Comparison of ENCODE assay signal across 12 cellular contexts in genomic region chr5:96734871-96735325, GRCh38.
A peak's percentile ranks its signal among the peaks of the same experiment; 100 is the strongest.
DNase-seq lines count a peak whose midpoint lies in the region; ATAC-seq and TF ChIP-seq lines count a peak whose summit lies in the region.
"Had no signal": no experiment of that assay in that cellular context is flagged by ENCODE, and none has a peak within 500 bp of the region (broad histone marks: within the 10 kb centered on the region; RNA-seq: fewer than 3 reads in every experiment).

No MANE protein-coding gene starts in this region.

- peak overlapping the region; percentile 48 for H3K4me3 Mint-ChIP-seq in Calu3 (ENCODE audit: low read depth, unreplicated experiment)
- no peak overlapping the region for H3K4me3 Mint-ChIP-seq in memory B cell

- in situ Hi-C loops in brain microvascular endothelial cell (cut with HindIII; ENCODE audit: low pct_ligation_motif_present, low sequenced_read_pairs) = no loop called here

- H3K36me3 Mint-ChIP-seq in Calu3 (ENCODE audit: insufficient read depth, unreplicated experiment) (peaks cover 54% of the 10 kb centered on the region), memory B cell (peaks cover 31% of the 10 kb centered on the region)

- H3K27ac Mint-ChIP-seq in Calu3 (ENCODE audit: unreplicated experiment) (peak overlapping the region; percentile 83), memory B cell (peak overlapping the region; percentile 71)

- no peak overlapping the region for H3K4me3 ChIP-seq in brain microvascular endothelial cell (ENCODE audit: low read depth, low read length)
- H3K4me3 ChIP-seq: tibial nerve had no signal

- TF ChIP-seq CTCF in Calu3 (IDR thresholded peaks at IDR 0.05; ENCODE audit: unreplicated experiment) (no peak), brain microvascular endothelial cell (IDR thresholded peaks at IDR 0.05; ENCODE audit: low read depth, low read length, missing control alignments) (no peak)

- no peaks in the 10 kb centered on the region for H3K9me3 Mint-ChIP-seq in Calu3 (ENCODE audit: low read depth, unreplicated experiment)
- H3K9me3 Mint-ChIP-seq in memory B cell = peaks cover 2% of the 10 kb centered on the region

- CTCF ChIA-PET in Calu3 (lab: Charles Lee) = interaction anchor here (1.1 to 1.3 kb wide), 3 partner anchors 32 to 123 kb away, joined by 3 to 8 read pairs (median 3); no protein-coding TSS in a partner anchor

- DNase-seq in Calu3 (no peak), Kasumi-1 (lab: John Stamatoyannopoulos, UW) (peak; percentile 11 to 13), brain microvascular endothelial cell (peak; percentile 30), memory B cell (ENCODE audit: low spot score in 2 of 2) (no peak), RPMI8226 (no peak), retina (no peak), CD1c-positive myeloid dendritic cell (ENCODE audit: extremely low spot score) (no peak)
- no peak for DNase-seq in activated CD4-positive, CD25-positive, alpha-beta regulatory T cell treated with anti-CD3 and anti-CD28 coated beads, Interleukin-2, amount 50 U/mL, for 72 hours
- DNase-seq: activated naive CD4-positive, alpha-beta T cell treated with Interleukin-2 at 50 U/mL for 16 hours; DMS153; effector CD4-positive, alpha-beta T cell had no signal

- H3K4me1 Mint-ChIP-seq in Calu3 (ENCODE audit: low read depth, unreplicated experiment) = peaks cover 35% of the 10 kb centered on the region
- H3K4me1 Mint-ChIP-seq in memory B cell = peaks cover 17% of the 10 kb centered on the region

- no peaks in the 10 kb centered on the region for H3K27me3 Mint-ChIP-seq in Calu3 (ENCODE audit: unreplicated experiment)
- H3K27me3 Mint-ChIP-seq in memory B cell = no peaks in the 10 kb centered on the region

- H3K36me3 ChIP-seq in brain microvascular endothelial cell (replicated peaks) = peaks cover 24% of the 10 kb centered on the region

- ATAC-seq in memory B cell (ENCODE audit: low read depth) = no peak

- intact Hi-C loops in Calu3 (cut with micrococcal nuclease; ENCODE audit: unreplicated experiment) = loop anchor here (5.0 kb wide), 1 partner anchor 108 kb away; no protein-coding TSS in a partner anchor

- H3K27ac ChIP-seq in brain microvascular endothelial cell = no peak overlapping the region
- H3K27ac ChIP-seq: tibial nerve had no signal

- BruUV-seq in Calu3 (replicated peaks; lab: Mats Ljungman, UMichigan) = no TSS peak

- H3K27me3 ChIP-seq in brain microvascular endothelial cell (replicated peaks) = no peaks in the 10 kb centered on the region
- H3K27me3 ChIP-seq: tibial nerve had no signal

Comparison
In these comparisons a context has a peak if more than half of its experiments do, and no peak if none do; other contexts are left out.
1. DNase-seq: peak in Kasumi-1 (2 of 2) and brain microvascular endothelial cell (single experiment); none in Calu3 (single experiment), memory B cell (0 of 2), RPMI8226 (single experiment), retina (single experiment), CD1c-positive myeloid dendritic cell (single experiment) and activated CD4-positive, CD25-positive, alpha-beta regulatory T cell treated with anti-CD3 and anti-CD28 coated beads, Interleukin-2, amount 50 U/mL, for 72 hours (single experiment).